In genomic region chr6:2763876-2764540, GRCh38 we compare ENCODE assay signal across 8 cellular contexts. TPM values are rescaled to one million over a fixed set of nuclear protein-coding genes. Genes with fewer than 3 reads are reported as not detected.
DNase-seq lines count a peak whose midpoint lies in the region; ATAC-seq and TF ChIP-seq lines count a peak whose summit lies in the region.

No MANE protein-coding gene starts in this region.

- H3K9me3 ChIP-seq in AG04450 (ENCODE audit: control insufficient read depth, insufficient read depth, low read length) (peaks cover 7% of the 10 kb centered on the region; the same call in 1 of the 2 replicates), Karpas-422 (ENCODE audit: low read length) (no peaks in the 10 kb centered on the region), mononuclear cell (ENCODE audit: low read depth, low read length) (no peaks in the 10 kb centered on the region)

- H3K36me3 Mint-ChIP-seq in MCF 10A (ENCODE audit: insufficient read depth, unreplicated experiment): no peaks in the 10 kb centered on the region

- peak overlapping the region; percentile 71 for H3K4me3 Mint-ChIP-seq in MCF 10A (ENCODE audit: unreplicated experiment)

- peak overlapping the region; percentile 71 for H3K9ac ChIP-seq in Karpas-422 (ENCODE audit: low read length)

- peak overlapping the region; percentile 84 for H2AFZ ChIP-seq in Karpas-422 (ENCODE audit: low read length)

- intact Hi-C loops in MCF 10A (cut with micrococcal nuclease): loop anchor here (2.0 kb wide), 1 partner anchor 77 kb away; the partner anchor contains the start of gene SERPINB1

- H3K4me3 ChIP-seq in AG04450 (ENCODE audit: low read depth, low read length) (peak overlapping the region; percentile 70), Karpas-422 (ENCODE audit: low read length) (peak overlapping the region; percentile 62), mononuclear cell (ENCODE audit: low read length) (peak overlapping the region; percentile 59)

- CTCF ChIA-PET in AG04450 (lab: Charles Lee) (interaction anchor here (1.1 to 7.4 kb wide), 3 partner anchors 14 to 1167 kb away, joined by 4 to 79 read pairs (median 4); partner anchors contain the start of gene MYLK4), MCF 10A (lab: Yijun Ruan, JAX) (interaction anchor here (0.6 to 3.5 kb wide), 2 partner anchors 13 to 48 kb away, joined by 3 to 21 read pairs; partner anchors contain the start of gene MYLK4)

- peaks cover 24% of the 10 kb centered on the region for H3K4me1 Mint-ChIP-seq in MCF 10A (ENCODE audit: insufficient read depth, unreplicated experiment)

- H3K4me2 ChIP-seq in Karpas-422 (ENCODE audit: low read depth, low read length, poor library complexity, severe bottlenecking): peak overlapping the region; percentile 75

- H3K79me2 ChIP-seq in Karpas-422 (ENCODE audit: low read length): peaks cover 35% of the 10 kb centered on the region

- no peaks in the 10 kb centered on the region for H3K27me3 ChIP-seq in AG04450 (ENCODE audit: control insufficient read depth, insufficient read depth, low read length)
- no peaks in the 10 kb centered on the region for H3K27me3 ChIP-seq in Karpas-422 (ENCODE audit: low read length)
- H3K27me3 ChIP-seq in mononuclear cell (ENCODE audit: insufficient read depth, low read length): no peaks in the 10 kb centered on the region

- peaks cover 31% of the 10 kb centered on the region for H4K20me1 ChIP-seq in Karpas-422 (ENCODE audit: insufficient read depth, low read depth, low read length)

- POLR2A ChIA-PET in AG04450 (lab: Yijun Ruan, JAX): no interaction called here
- POLR2A ChIA-PET in MCF 10A (lab: Yijun Ruan, JAX): interaction anchor here (0.6 to 1.5 kb wide), 5 partner anchors 9 to 653 kb away, joined by 3 to 7 read pairs (median 3); partner anchors contain the start of gene MYLK4

- DNase-seq in AG04450 (ENCODE audit: low read depth, low spot score) (no peak), Karpas-422 (no peak), MCF 10A (ENCODE audit: unreplicated experiment) (no peak), T1000 (lab: John Stamatoyannopoulos, UW) (no peak), NCI-H2029 (lab: John Stamatoyannopoulos, UW) (no peak)

- ATAC-seq in HG03571 (IDR thresholded peaks at IDR 0.05; ENCODE audit: unreplicated experiment): no peak
- ATAC-seq in HG02973 (IDR thresholded peaks at IDR 0.05; ENCODE audit: unreplicated experiment): no peak

- peak overlapping the region; percentile 98 for H3K27ac Mint-ChIP-seq in MCF 10A (ENCODE audit: low read depth, unreplicated experiment)

- no TSS peak for BruUV-seq in MCF 10A (replicated peaks; lab: Mats Ljungman, UMichigan)

- H3K9me3 Mint-ChIP-seq in MCF 10A (ENCODE audit: unreplicated experiment): no peaks in the 10 kb centered on the region

- H3K27ac ChIP-seq in AG04450 (ENCODE audit: low read depth, low read length) (peak overlapping the region; percentile 25), Karpas-422 (ENCODE audit: low read length) (peak overlapping the region; percentile 65; the same call in 1 of the 2 replicates)

- peaks cover 11% of the 10 kb centered on the region; the same call in 1 of the 2 replicates for H3K36me3 ChIP-seq in Karpas-422 (ENCODE audit: insufficient read depth, low read length)

- H3K4me1 ChIP-seq in Karpas-422 (ENCODE audit: low read length): peaks cover 30% of the 10 kb centered on the region
- peaks cover 34% of the 10 kb centered on the region for H3K4me1 ChIP-seq in mononuclear cell (ENCODE audit: insufficient read depth, low read length)

- H3K9me2 ChIP-seq in Karpas-422 (replicated peaks; ENCODE audit: insufficient read depth, low read length): no peaks in the 10 kb centered on the region

- no peak for TF ChIP-seq CTCF in AG04450 (IDR thresholded peaks at IDR 0.05; ENCODE audit: low read depth, low read length)
- TF ChIP-seq CTCF in MCF 10A (IDR thresholded peaks at IDR 0.05; ENCODE audit: unreplicated experiment): no peak

- H3K27me3 Mint-ChIP-seq in MCF 10A (ENCODE audit: insufficient read depth, unreplicated experiment): no peaks in the 10 kb centered on the region

RNA-seq across cellular contexts. Expression of gene WRNIP1, which starts 1.2 kb away (rescaled TPM):
- 28.0 and 35.2 TPM in 2 replicates for polyA plus RNA-seq in AG04450 (2011; rRNA removed)
- polyA minus RNA-seq in AG04450 (2011; rRNA and poly(A)+ RNA removed): 24.0 and 33.9 TPM in 2 replicates
- 47.9 and 80.2 TPM in 2 replicates for total RNA-seq in Karpas-422 (2014; rRNA removed; shearing (Covaris generic); ENCODE audit: low replicate concordance)
- total RNA-seq in MCF 10A (2022) (33.4 and 44.8 TPM in 2 replicates), mononuclear cell (21.6 TPM)

RNA-seq across cellular contexts. Expression of gene MYLK4, which starts 13.3 kb away (rescaled TPM):
- 0.21 and 0.22 TPM in 2 replicates for polyA plus RNA-seq in AG04450 (2011; rRNA removed)
- 0.13 and 0.14 TPM in 2 replicates for polyA minus RNA-seq in AG04450 (2011; rRNA and poly(A)+ RNA removed)
- 0.07 and 0.78 TPM in 2 replicates for total RNA-seq in Karpas-422 (2014; rRNA removed; shearing (Covaris generic); ENCODE audit: low replicate concordance)
- total RNA-seq in MCF 10A (2022) (0.93 and 1.1 TPM in 2 replicates), mononuclear cell (0.42 TPM)
